In genomic region chr6:35294308-35294945, GRCh38 we compare ENCODE assay signal across 8 cellular contexts. TPM values are rescaled to one million over a fixed set of nuclear protein-coding genes. Genes with fewer than 3 reads are reported as not detected.
DNase-seq lines count a peak whose midpoint lies in the region; ATAC-seq and TF ChIP-seq lines count a peak whose summit lies in the region.

No MANE protein-coding gene starts in this region.

- peaks cover 2% of the 10 kb centered on the region for H3K36me3 Mint-ChIP-seq in IgD-negative memory B cell

- no peak for ATAC-seq in HG03457 (IDR thresholded peaks at IDR 0.05; ENCODE audit: unreplicated experiment)
- no peak for ATAC-seq in GM19395 (IDR thresholded peaks at IDR 0.05; ENCODE audit: unreplicated experiment)

- H3K4me3 Mint-ChIP-seq in IgD-negative memory B cell: peak overlapping the region in 3 of 4 donors; percentile 38 to 64 (median 58)

- H3K27ac Mint-ChIP-seq in IgD-negative memory B cell: peak overlapping the region in 1 of 3 donors; percentile 18

- H3K4me3 ChIP-seq in brain microvascular endothelial cell (ENCODE audit: low read depth, low read length) (no peak overlapping the region), kidney epithelial cell (ENCODE audit: low read depth, low read length) (no peak overlapping the region), suprapubic skin (no peak overlapping the region)

- H3K9me3 Mint-ChIP-seq in IgD-negative memory B cell: no peaks in the 10 kb centered on the region

- no peaks in the 10 kb centered on the region for H3K27me3 ChIP-seq in brain microvascular endothelial cell (replicated peaks)
- no peaks in the 10 kb centered on the region for H3K27me3 ChIP-seq in kidney epithelial cell (ENCODE audit: control insufficient read depth, insufficient read depth, low read length)
- H3K27me3 ChIP-seq in suprapubic skin: no peaks in the 10 kb centered on the region

- WGBS in suprapubic skin: 57% methylated on average over 10 of the region's 10 CpGs

- DNase-seq in DMS53 (lab: John Stamatoyannopoulos, UW) (peak; percentile 69), SK-N-DZ (ENCODE audit: low spot score) (peak; percentile 57), brain microvascular endothelial cell (no peak), kidney epithelial cell (ENCODE audit: low read depth) (no peak), suprapubic skin (ENCODE audit: low spot score in 2 of 2) (no peak)

- H3K27ac ChIP-seq in brain microvascular endothelial cell (no peak overlapping the region), suprapubic skin (no peak overlapping the region)

- no peaks in the 10 kb centered on the region for H3K27me3 Mint-ChIP-seq in IgD-negative memory B cell

- TF ChIP-seq EP300 in suprapubic skin (IDR thresholded peaks at IDR 0.05): no peak

- TF ChIP-seq CTCF in brain microvascular endothelial cell (IDR thresholded peaks at IDR 0.05; ENCODE audit: low read depth, low read length, missing control alignments) (peak; percentile 86), kidney epithelial cell (IDR thresholded peaks at IDR 0.05; ENCODE audit: insufficient read depth, low read length, poor library complexity, severe bottlenecking) (peak; percentile 86), suprapubic skin (IDR thresholded peaks at IDR 0.05) (peak; percentile 32 to 62)

- in situ Hi-C loops in brain microvascular endothelial cell (cut with HindIII; ENCODE audit: low pct_ligation_motif_present, low sequenced_read_pairs): no loop called here

- H3K36me3 ChIP-seq in brain microvascular endothelial cell (replicated peaks) (peaks cover 6% of the 10 kb centered on the region), kidney epithelial cell (ENCODE audit: control insufficient read depth, insufficient read depth, low read length) (peaks cover 4% of the 10 kb centered on the region), suprapubic skin (peaks cover 62% of the 10 kb centered on the region)

- no peaks in the 10 kb centered on the region for H3K9me3 ChIP-seq in suprapubic skin

- no peak for TF ChIP-seq POLR2A in suprapubic skin (IDR thresholded peaks at IDR 0.05)

- H3K4me1 Mint-ChIP-seq in IgD-negative memory B cell: peaks cover 13 to 22% (median 19%) of the 10 kb centered on the region in 3 donors

- peaks cover 26% of the 10 kb centered on the region for H3K4me1 ChIP-seq in suprapubic skin

RNA-seq across cellular contexts. Expression of gene DEF6, which starts 3.2 kb away (rescaled TPM):
- 122 TPM for polyA plus RNA-seq in IgD-negative memory B cell
- polyA plus RNA-seq in SK-N-DZ (2014; cell fraction: cytosol; rRNA removed): 1.8 and 2.3 TPM in 2 replicates
- polyA plus RNA-seq in SK-N-DZ (2014; cell fraction: nucleus; rRNA removed): 2.2 and 2.5 TPM in 2 replicates
- total RNA-seq in kidney epithelial cell (3.2 and 3.6 TPM in 2 replicates), suprapubic skin (10 to 100 TPM; 28.0 to 99.9 (median 35.5) TPM)

RNA-seq across cellular contexts. Expression of gene ZNF76, which starts 34.9 kb away (rescaled TPM):
- 41.5 TPM for polyA plus RNA-seq in IgD-negative memory B cell
- 15.5 and 18.4 TPM in 2 replicates for polyA plus RNA-seq in SK-N-DZ (2014; cell fraction: cytosol; rRNA removed)
- polyA plus RNA-seq in SK-N-DZ (2014; cell fraction: nucleus; rRNA removed): 60.8 and 107 TPM in 2 replicates
- 21.2 and 23.6 TPM in 2 replicates for total RNA-seq in kidney epithelial cell
- total RNA-seq in suprapubic skin: 10 to 100 TPM; 19.6 to 52.5 (median 27.5) TPM

RNA-seq across cellular contexts. Expression of gene PPARD, which starts 47.9 kb away (rescaled TPM):
- 8.4 TPM for polyA plus RNA-seq in IgD-negative memory B cell
- polyA plus RNA-seq in SK-N-DZ (2014; cell fraction: cytosol; rRNA removed): 7.7 and 9.4 TPM in 2 replicates
- 7.1 and 11.0 TPM in 2 replicates for polyA plus RNA-seq in SK-N-DZ (2014; cell fraction: nucleus; rRNA removed)
- 13.5 and 15.0 TPM in 2 replicates for total RNA-seq in kidney epithelial cell
- 10 to 100 TPM; 23.4 to 31.4 (median 26.9) TPM for total RNA-seq in suprapubic skin

Comparison
In these comparisons a context has a peak if more than half of its experiments do, and no peak if none do; other contexts are left out.
1. DNase-seq: peak in DMS53 (single experiment) and SK-N-DZ (single experiment); none in brain microvascular endothelial cell (single experiment), kidney epithelial cell (single experiment) and suprapubic skin (0 of 2).
2. Peak in every context shown above with its lines, with median percentiles within 50 percentile points of each other: CTCF ChIP-seq.